Comparison of ENCODE assay signal across 8 cellular contexts in genomic region chr12:31317471-31318397, GRCh38. TPM values are rescaled to one million over a fixed set of nuclear protein-coding genes. Genes with fewer than 3 reads are reported as not detected.
A peak's percentile ranks its signal among the peaks of the same experiment; 100 is the strongest.
DNase-seq lines count a peak whose midpoint lies in the region; ATAC-seq lines count a peak whose summit lies in the region.

No MANE protein-coding gene starts in this region.

- POLR2A ChIA-PET in CD4-positive, alpha-beta memory T cell (lab: Charles Lee; ENCODE audit: partially characterized antibody): interaction anchor here (0.6 to 4.1 kb wide), 2 partner anchors 8 to 1438 kb away, joined by 3 to 22 read pairs; partner anchors contain the start of gene SINHCAF

- no peaks in the 10 kb centered on the region for H3K9me3 ChIP-seq in CD4-positive, alpha-beta memory T cell (ENCODE audit: control insufficient read depth in 1 of 2, low read length in 2 of 2)
- no peaks in the 10 kb centered on the region for H3K9me3 ChIP-seq in stomach smooth muscle (ENCODE audit: control insufficient read depth in 2 of 2, low read length in 2 of 2)

- H3K4me3 ChIP-seq in CD4-positive, alpha-beta memory T cell (ENCODE audit: low read length in 2 of 2): peak overlapping the region; percentile 7 to 32
- H3K4me3 ChIP-seq in stomach smooth muscle (ENCODE audit: low read length in 2 of 2): peak overlapping the region; percentile 30 to 83

- H3K4me1 ChIP-seq in CD4-positive, alpha-beta memory T cell (ENCODE audit: insufficient read depth, low read length): peaks cover 74% of the 10 kb centered on the region
- peaks cover 5% of the 10 kb centered on the region for H3K4me1 ChIP-seq in stomach smooth muscle (ENCODE audit: control insufficient read depth, insufficient read depth, low read length)

- CTCF ChIA-PET in CD4-positive, alpha-beta memory T cell (lab: Charles Lee; ENCODE audit: partially characterized antibody): interaction anchor here (0.6 to 4.3 kb wide), 3 partner anchors 10 to 45 kb away, joined by 3 to 26 read pairs (median 4); no protein-coding TSS in a partner anchor

- H3K27me3 Mint-ChIP-seq in CD4-positive, alpha-beta memory T cell: no peaks in the 10 kb centered on the region
- H3K27me3 Mint-ChIP-seq in activated T-helper 2 cell treated with anti-CD3 and anti-CD28 coated beads, Interferon-gamma antibody, Interleukin-2, Interleukin-4, amounts not matched to agents 10 μg/mL and 5 μg/mL and 100 μg/mL, durations not matched to agents 14 hours and 24 hours and 36 hours (ENCODE audit: low read depth): no peaks in the 10 kb centered on the region
- H3K27me3 Mint-ChIP-seq in immature natural killer cell (ENCODE audit: low read depth in 3 of 3): peaks cover 0 to 4% (median 2%) of the 10 kb centered on the region in 3 donors

- ATAC-seq in HG02938 (IDR thresholded peaks at IDR 0.05; ENCODE audit: unreplicated experiment): peak; percentile 33

- DNase-seq in CD4-positive, alpha-beta memory T cell: peak in 4 of 5 donors; percentile 31 to 48 (median 44)
- DNase-seq in activated T-helper 2 cell treated with anti-CD3 and anti-CD28 coated beads, Interferon-gamma antibody, Interleukin-2, Interleukin-4, amounts not matched to agents 10 μg/mL and 5 μg/mL and 100 μg/mL, durations not matched to agents 14 hours and 24 hours and 36 hours (ENCODE audit: low spot score): no peak
- peak; percentile 19 to 30 (median 22) for DNase-seq in immature natural killer cell
- DNase-seq in ureter (ENCODE audit: low spot score): no peak
- no peak for DNase-seq in DMS153 treated with DMSO at 0.1 percent for 48 hours (lab: John Stamatoyannopoulos, UW; ENCODE audit: unreplicated experiment)
- no peak for DNase-seq in NCI-H187 treated with DMSO at 0.1 percent for 48 hours (lab: John Stamatoyannopoulos, UW)

- H3K9ac ChIP-seq in stomach smooth muscle (ENCODE audit: low read length in 2 of 2): peak overlapping the region; percentile 0 to 65

- peak overlapping the region; percentile 81 to 91 (median 88) for H3K4me3 Mint-ChIP-seq in CD4-positive, alpha-beta memory T cell
- peak overlapping the region; percentile 89 for H3K4me3 Mint-ChIP-seq in activated T-helper 2 cell treated with anti-CD3 and anti-CD28 coated beads, Interferon-gamma antibody, Interleukin-2, Interleukin-4, amounts not matched to agents 10 μg/mL and 5 μg/mL and 100 μg/mL, durations not matched to agents 14 hours and 24 hours and 36 hours (ENCODE audit: low read depth)
- H3K4me3 Mint-ChIP-seq in immature natural killer cell: peak overlapping the region; percentile 86 to 92 (median 89)

- no peaks in the 10 kb centered on the region for H3K27me3 ChIP-seq in CD4-positive, alpha-beta memory T cell (ENCODE audit: insufficient read depth, low read length)
- H3K27me3 ChIP-seq in stomach smooth muscle (ENCODE audit: control insufficient read depth in 1 of 2, insufficient read depth in 2 of 2, low read length in 2 of 2): no peaks in the 10 kb centered on the region

- peaks cover 3 to 5% of the 10 kb centered on the region in 2 donors for H3K36me3 Mint-ChIP-seq in CD4-positive, alpha-beta memory T cell
- H3K36me3 Mint-ChIP-seq in activated T-helper 2 cell treated with anti-CD3 and anti-CD28 coated beads, Interferon-gamma antibody, Interleukin-2, Interleukin-4, amounts not matched to agents 10 μg/mL and 5 μg/mL and 100 μg/mL, durations not matched to agents 14 hours and 24 hours and 36 hours (ENCODE audit: low read depth): peaks cover 52% of the 10 kb centered on the region
- no peaks in the 10 kb centered on the region for H3K36me3 Mint-ChIP-seq in immature natural killer cell

- no peaks in the 10 kb centered on the region for H3K9me3 Mint-ChIP-seq in CD4-positive, alpha-beta memory T cell
- H3K9me3 Mint-ChIP-seq in activated T-helper 2 cell treated with anti-CD3 and anti-CD28 coated beads, Interferon-gamma antibody, Interleukin-2, Interleukin-4, amounts not matched to agents 10 μg/mL and 5 μg/mL and 100 μg/mL, durations not matched to agents 14 hours and 24 hours and 36 hours: no peaks in the 10 kb centered on the region
- no peaks in the 10 kb centered on the region for H3K9me3 Mint-ChIP-seq in immature natural killer cell

- peak overlapping the region; percentile 87 to 97 (median 93) for H3K27ac Mint-ChIP-seq in CD4-positive, alpha-beta memory T cell
- peak overlapping the region; percentile 92 for H3K27ac Mint-ChIP-seq in activated T-helper 2 cell treated with anti-CD3 and anti-CD28 coated beads, Interferon-gamma antibody, Interleukin-2, Interleukin-4, amounts not matched to agents 10 μg/mL and 5 μg/mL and 100 μg/mL, durations not matched to agents 14 hours and 24 hours and 36 hours
- peak overlapping the region; percentile 87 to 95 (median 92) for H3K27ac Mint-ChIP-seq in immature natural killer cell

- intact Hi-C loops in CD4-positive, alpha-beta memory T cell (cut with micrococcal nuclease): no loop called here
- intact Hi-C loops in activated T-helper 2 cell treated with anti-CD3 and anti-CD28 coated beads, Interferon-gamma antibody, Interleukin-2, Interleukin-4, amounts not matched to agents 10 μg/mL and 5 μg/mL and 100 μg/mL, durations not matched to agents 14 hours and 24 hours and 36 hours (cut with micrococcal nuclease): no loop called here

- H3K36me3 ChIP-seq in CD4-positive, alpha-beta memory T cell (ENCODE audit: insufficient read depth, low read length): no peaks in the 10 kb centered on the region
- H3K36me3 ChIP-seq in stomach smooth muscle (ENCODE audit: control insufficient read depth in 2 of 2, insufficient read depth in 2 of 2, low read length in 2 of 2): no peaks in the 10 kb centered on the region

- peak overlapping the region; percentile 50 for H3K27ac ChIP-seq in CD4-positive, alpha-beta memory T cell (ENCODE audit: low read depth, low read length)
- no peak overlapping the region for H3K27ac ChIP-seq in stomach smooth muscle (ENCODE audit: low read length)

- peaks cover 53 to 82% (median 75%) of the 10 kb centered on the region in 4 donors for H3K4me1 Mint-ChIP-seq in CD4-positive, alpha-beta memory T cell
- peaks cover 73% of the 10 kb centered on the region for H3K4me1 Mint-ChIP-seq in activated T-helper 2 cell treated with anti-CD3 and anti-CD28 coated beads, Interferon-gamma antibody, Interleukin-2, Interleukin-4, amounts not matched to agents 10 μg/mL and 5 μg/mL and 100 μg/mL, durations not matched to agents 14 hours and 24 hours and 36 hours (ENCODE audit: low read depth)
- H3K4me1 Mint-ChIP-seq in immature natural killer cell: peaks cover 36 to 76% of the 10 kb centered on the region in 2 donors

RNA-seq across cellular contexts. Expression of gene SINHCAF, which starts 8.2 kb away (rescaled TPM):
- 10 to 100 TPM; 95.8 to 98.5 TPM for total RNA-seq in CD4-positive, alpha-beta memory T cell
- 10 to 100 TPM; 69.6 to 88.7 TPM for polyA plus RNA-seq in CD4-positive, alpha-beta memory T cell
- 223 and 231 TPM in 2 replicates for total RNA-seq in activated T-helper 2 cell treated with anti-CD3 and anti-CD28 coated beads, Interferon-gamma antibody, Interleukin-2, Interleukin-4, amounts not matched to agents 10 μg/mL and 5 μg/mL and 100 μg/mL, durations not matched to agents 14 hours and 24 hours and 36 hours
- 10 to 100 TPM; 36.8 to 45.7 (median 41.9) TPM for polyA plus RNA-seq in immature natural killer cell
- 88.4 TPM for total RNA-seq in ureter

Comparison
In these comparisons a context has a peak if more than half of its experiments do, and no peak if none do; other contexts are left out.
1. DNase-seq: peak in CD4-positive, alpha-beta memory T cell (4 of 5) and immature natural killer cell (3 of 3); none in activated T-helper 2 cell treated with anti-CD3 and anti-CD28 coated beads, Interferon-gamma antibody, Interleukin-2, Interleukin-4, amounts not matched to agents 10 μg/mL and 5 μg/mL and 100 μg/mL, durations not matched to agents 14 hours and 24 hours and 36 hours (single experiment), ureter (single experiment), DMS153 treated with DMSO at 0.1 percent for 48 hours (single experiment) and NCI-H187 treated with DMSO at 0.1 percent for 48 hours (single experiment).
2. Peak in every context shown above with its lines, with median percentiles within 50 percentile points of each other: H3K27ac Mint-ChIP-seq and H3K4me3 Mint-ChIP-seq.